15 cellular contexts compared by ENCODE assay signal in the genomic region with DNA sequence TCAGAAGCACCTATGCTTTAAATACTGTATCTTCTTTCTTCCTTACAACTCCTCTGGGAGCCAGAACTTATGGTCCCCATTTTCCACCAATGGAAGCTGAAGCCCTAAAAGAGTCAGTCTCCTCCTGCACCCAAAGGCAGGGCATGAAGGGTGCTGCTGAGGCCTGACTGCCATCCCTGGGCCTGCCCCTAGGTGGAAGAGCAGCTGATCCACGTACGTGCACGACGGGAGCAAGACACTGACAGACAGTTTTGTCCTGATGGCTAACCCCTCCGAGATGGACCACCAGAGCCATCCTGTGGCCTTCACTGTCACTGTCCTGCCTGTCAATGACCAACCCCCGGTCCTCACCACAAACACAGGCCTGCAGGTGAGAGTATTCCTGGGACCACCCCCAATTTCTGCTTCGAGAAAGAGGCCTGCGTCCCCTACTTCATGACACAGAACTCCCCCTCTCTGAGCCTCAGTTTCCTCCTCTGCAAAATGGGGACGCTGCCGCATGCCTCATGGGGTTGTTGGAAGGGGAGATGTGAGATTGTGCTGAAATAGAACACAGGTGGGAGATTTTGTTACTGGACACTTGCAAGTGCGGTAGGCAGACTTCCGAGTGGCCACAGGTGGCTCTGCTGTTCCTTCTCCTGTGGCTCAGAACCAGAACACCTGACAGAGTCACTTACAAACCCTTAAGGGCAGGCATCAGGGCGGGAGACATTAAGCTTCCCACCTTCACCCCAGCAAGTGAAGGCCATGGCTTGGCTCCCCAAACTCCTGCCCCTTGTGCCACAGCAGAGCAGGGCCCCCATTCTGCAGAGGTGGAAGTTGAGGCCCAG.
DNase-seq lines count a peak whose midpoint lies in the region; ATAC-seq, FAIRE-seq and TF ChIP-seq lines count a peak whose summit lies in the region.
"Had no signal": no experiment of that assay in that cellular context is flagged by ENCODE, and none has a peak within 500 bp of the region (broad histone marks: within the 10 kb centered on the region; RNA-seq: fewer than 3 reads in every experiment).

No MANE protein-coding gene starts in this region.

- no peak for TF ChIP-seq POLR2A in gastroesophageal sphincter (IDR thresholded peaks at IDR 0.05)

- TF ChIP-seq EP300 in gastroesophageal sphincter (IDR thresholded peaks at IDR 0.05) = no peak

- peak; percentile 16 for TF ChIP-seq CTCF in cardiac muscle cell (IDR thresholded peaks at IDR 0.05; ENCODE audit: low read depth, low read length)
- TF ChIP-seq CTCF in heart right ventricle (IDR thresholded peaks at IDR 0.05) = peak in 1 of 9 donors; percentile 7
- TF ChIP-seq CTCF in fibroblast of pulmonary artery (IDR thresholded peaks at IDR 0.05; ENCODE audit: low read length, missing control alignments) = peak; percentile 8
- no peak for TF ChIP-seq CTCF in upper lobe of right lung (IDR thresholded peaks at IDR 0.05)
- TF ChIP-seq CTCF in gastroesophageal sphincter (IDR thresholded peaks at IDR 0.05) = no peak

- H3K9me3 ChIP-seq in cardiac muscle cell (ENCODE audit: low read depth) = no peaks in the 10 kb centered on the region
- H3K9me3 ChIP-seq in heart right ventricle = no peaks in the 10 kb centered on the region
- H3K9me3 ChIP-seq in upper lobe of right lung = no peaks in the 10 kb centered on the region
- H3K9me3 ChIP-seq in gastroesophageal sphincter = no peaks in the 10 kb centered on the region
- H3K9me3 ChIP-seq: upper lobe of left lung had no signal

- H3K27me3 ChIP-seq in cardiac muscle cell = no peaks in the 10 kb centered on the region
- no peaks in the 10 kb centered on the region for H3K27me3 ChIP-seq in heart right ventricle
- H3K27me3 ChIP-seq in upper lobe of right lung = no peaks in the 10 kb centered on the region
- peaks cover 15% of the 10 kb centered on the region for H3K27me3 ChIP-seq in gastroesophageal sphincter
- H3K27me3 ChIP-seq: upper lobe of left lung had no signal

- FAIRE-seq in HTR-8/SVneo (lab: Jason Lieb, UNC) = no peak
- FAIRE-seq: kidney, RCC 7860, TTC549 had no signal

- H3K4me3 ChIP-seq in cardiac muscle cell = no peak overlapping the region
- no peak overlapping the region for H3K4me3 ChIP-seq in heart right ventricle
- no peak overlapping the region for H3K4me3 ChIP-seq in fibroblast of pulmonary artery (replicated peaks; ENCODE audit: low read depth, low read length)
- H3K4me3 ChIP-seq in upper lobe of right lung = no peak overlapping the region
- H3K4me3 ChIP-seq in gastroesophageal sphincter = no peak overlapping the region
- H3K4me3 ChIP-seq: upper lobe of left lung had no signal

- intact Hi-C loops in heart right ventricle (cut with DNase I) (no loop called here), upper lobe of right lung (cut with DNase I) (no loop called here)

- ATAC-seq in heart right ventricle (no peak), upper lobe of right lung (no peak), gastroesophageal sphincter (no peak)

- 79 to 84% methylated on average over 13 of the region's 13 CpGs for WGBS in heart right ventricle, 2 donors
- WGBS in gastroesophageal sphincter (ENCODE audit: low coverage in 1 of 2), 2 donors = 100% methylated on average over 2 of the region's 13 CpGs; no CpG with 5 or more reads in 1 of the 2 donors

- no peaks in the 10 kb centered on the region for H3K4me1 ChIP-seq in cardiac muscle cell (ENCODE audit: low read depth)
- no peaks in the 10 kb centered on the region for H3K4me1 ChIP-seq in heart right ventricle
- H3K4me1 ChIP-seq in upper lobe of right lung = no peaks in the 10 kb centered on the region
- H3K4me1 ChIP-seq in gastroesophageal sphincter = no peaks in the 10 kb centered on the region
- H3K4me1 ChIP-seq: upper lobe of left lung had no signal

- peak in 1 of 2 donors; percentile 14 for DNase-seq in cardiac muscle cell (ENCODE audit: low read depth in 1 of 2, low spot score in 1 of 2)
- no peak for DNase-seq in heart right ventricle
- DNase-seq in OCI-M1 (lab: John Stamatoyannopoulos, UW) = peak; percentile 3
- DNase-seq in fibroblast of pulmonary artery (ENCODE audit: low read depth) = no peak
- DNase-seq in upper lobe of right lung = peak; percentile 38
- DNase-seq in HTR-8/SVneo (ENCODE audit: insufficient read length, low spot score) = no peak
- DNase-seq in KG1 (lab: John Stamatoyannopoulos, UW) = no peak
- DNase-seq: activated T-cell treated with anti-CD3 and anti-CD28 coated beads for 4 hours, NCI-H146 had no signal

- H3K36me3 ChIP-seq in cardiac muscle cell (no peaks in the 10 kb centered on the region), heart right ventricle (no peaks in the 10 kb centered on the region), upper lobe of right lung (no peaks in the 10 kb centered on the region), gastroesophageal sphincter (no peaks in the 10 kb centered on the region)
- H3K36me3 ChIP-seq: upper lobe of left lung had no signal

- H3K27ac ChIP-seq in cardiac muscle cell = no peak overlapping the region
- no peak overlapping the region for H3K27ac ChIP-seq in heart right ventricle
- H3K27ac ChIP-seq in upper lobe of right lung = no peak overlapping the region
- H3K27ac ChIP-seq in gastroesophageal sphincter = no peak overlapping the region
- H3K27ac ChIP-seq: epithelial cell of prostate, upper lobe of left lung had no signal

Comparison
In these comparisons a context has a peak if more than half of its experiments do, and no peak if none do; other contexts are left out.
1. DNase-seq: peak in OCI-M1 (single experiment) and upper lobe of right lung (single experiment); none in heart right ventricle (0 of 2), fibroblast of pulmonary artery (single experiment), HTR-8/SVneo (single experiment) and KG1 (single experiment).
2. CTCF ChIP-seq: peak in cardiac muscle cell (single experiment) and fibroblast of pulmonary artery (single experiment); none in upper lobe of right lung (single experiment) and gastroesophageal sphincter (0 of 4).